In genomic region chr3:114405202-114405601, GRCh38 we compare ENCODE assay signal across 16 cellular contexts.
DNase-seq lines count a peak whose midpoint lies in the region; ATAC-seq, FAIRE-seq and TF ChIP-seq lines count a peak whose summit lies in the region.
"Had no signal": no experiment of that assay in that cellular context is flagged by ENCODE, and none has a peak within 500 bp of the region (broad histone marks: within the 10 kb centered on the region; RNA-seq: fewer than 3 reads in every experiment).

No MANE protein-coding gene starts in this region.

- H3K23ac ChIP-seq in trophoblast cell (ENCODE audit: low read length): no peak overlapping the region

- no peak overlapping the region for H3K4ac ChIP-seq in trophoblast cell (ENCODE audit: low read depth, low read length)

- H2AK5ac ChIP-seq in trophoblast cell (ENCODE audit: low read length): no peak overlapping the region

- peaks cover 4% of the 10 kb centered on the region; the same call in 1 of the 2 replicates for H3K27me3 ChIP-seq in OCI-LY3 (ENCODE audit: low read depth, low read length)
- no peaks in the 10 kb centered on the region for H3K27me3 ChIP-seq in trophoblast cell (ENCODE audit: insufficient read depth, low read length)

- peaks cover 29% of the 10 kb centered on the region for H3K4me1 ChIP-seq in OCI-LY3 (ENCODE audit: low read length)
- peaks cover 6 to 8% of the 10 kb centered on the region in 2 experiments for H3K4me1 ChIP-seq in trophoblast cell (ENCODE audit: control insufficient read depth in 1 of 2, insufficient read depth in 2 of 2, low read length in 2 of 2)

- H2AFZ ChIP-seq in OCI-LY3 (ENCODE audit: low read depth, low read length): no peak overlapping the region
- H2AFZ ChIP-seq in trophoblast cell (ENCODE audit: insufficient read depth, low read length, poor library complexity): no peak overlapping the region

- H3K36me3 ChIP-seq in OCI-LY3 (replicated peaks; ENCODE audit: low read depth, low read length) (no peaks in the 10 kb centered on the region), trophoblast cell (ENCODE audit: control insufficient read depth in 1 of 2, insufficient read depth in 2 of 2, low read length in 2 of 2) (no peaks in the 10 kb centered on the region)

- no peak overlapping the region for H2BK120ac ChIP-seq in trophoblast cell (ENCODE audit: insufficient read depth, low read length, poor library complexity)

- ATAC-seq in GM19395 (IDR thresholded peaks at IDR 0.05; ENCODE audit: unreplicated experiment) (peak; percentile 93), HG02885 (IDR thresholded peaks at IDR 0.05; ENCODE audit: poor library complexity, unreplicated experiment) (peak; percentile 80)
- ATAC-seq in activated naive CD8-positive, alpha-beta T cell treated with anti-CD3 and anti-CD28 coated beads, Interleukin-2, amount 50 U/mL, for 24 hours: no peak
- ATAC-seq: natural killer cell had no signal

- no peak overlapping the region for H2BK12ac ChIP-seq in trophoblast cell (ENCODE audit: low read length)

- peak; percentile 7 for DNase-seq in GM10248 (ENCODE audit: extremely low spot score)
- no peak for DNase-seq in RCC 7860 (ENCODE audit: low spot score)
- no peak for DNase-seq in trophoblast cell
- DNase-seq in pons (ENCODE audit: low spot score): no peak
- no peak for DNase-seq in activated naive CD8-positive, alpha-beta T cell treated with anti-CD3 and anti-CD28 coated beads, Interleukin-2, amount 50 U/mL, for 24 hours
- DNase-seq: activated CD4-positive, CD25-positive, alpha-beta regulatory T cell; H7; KBM-7; natural killer cell; SHP77; stimulated activated naive CD4-positive, alpha-beta T cell had no signal

- H3K18ac ChIP-seq in trophoblast cell (ENCODE audit: low read length): no peak overlapping the region

- H4K91ac ChIP-seq in trophoblast cell (ENCODE audit: low read depth, low read length): no peak overlapping the region

- no CpG with 5 or more reads among the region's 2 CpGs for WGBS in trophoblast cell (ENCODE audit: extremely low coverage, insufficient coverage, insufficient read length)

- no peaks in the 10 kb centered on the region for H3K9me3 Mint-ChIP-seq in activated naive CD8-positive, alpha-beta T cell treated with anti-CD3 and anti-CD28 coated beads, Interleukin-2, amount 50 U/mL, for 24 hours
- H3K9me3 Mint-ChIP-seq: activated T-helper 1 cell treated with anti-CD3 and anti-CD28 coated beads, Interleukin-12 subunit alpha, Interleukin-12 subunit beta, Interleukin-2, Interleukin-4 antibody, amounts not matched to agents 30 ng/mL and 10 ng/mL and 1 ng/mL, durations not matched to agents 14 hours and 24 hours and 36 hours; natural killer cell had no signal

- TF ChIP-seq CTCF in GM10248 (IDR thresholded peaks at IDR 0.05; ENCODE audit: control extremely low read depth, extremely low read depth, low read depth, missing control alignments) (no peak), OCI-LY3 (IDR thresholded peaks at IDR 0.05; ENCODE audit: low read depth, low read length) (no peak)

- H3K4me2 ChIP-seq in OCI-LY3 (ENCODE audit: low read length) (peak overlapping the region; percentile 14; the same call in 1 of the 2 replicates), trophoblast cell (ENCODE audit: low read length) (no peak overlapping the region)

- CTCF ChIA-PET in GM10248 (lab: Yijun Ruan, JAX): interaction anchor here (1.3 to 5.4 kb wide), 6 partner anchors 9 to 25 kb away, joined by 4 to 29 read pairs (median 14); no protein-coding TSS in a partner anchor

- no peak overlapping the region for H4K12ac ChIP-seq in trophoblast cell (ENCODE audit: low read depth, low read length)

- H4K20me1 ChIP-seq in OCI-LY3 (ENCODE audit: insufficient read depth, low read length): no peaks in the 10 kb centered on the region

- H3K27me3 Mint-ChIP-seq in activated naive CD8-positive, alpha-beta T cell treated with anti-CD3 and anti-CD28 coated beads, Interleukin-2, amount 50 U/mL, for 24 hours: no peaks in the 10 kb centered on the region

- H3K79me2 ChIP-seq in OCI-LY3 (ENCODE audit: low read length): no peaks in the 10 kb centered on the region
- no peaks in the 10 kb centered on the region for H3K79me2 ChIP-seq in trophoblast cell (ENCODE audit: control insufficient read depth, insufficient read depth, low read length, poor library complexity)

- H3K14ac ChIP-seq in trophoblast cell (ENCODE audit: low read length): no peak overlapping the region

- H3K9me3 ChIP-seq in OCI-LY3 (ENCODE audit: insufficient read depth, low read length) (no peaks in the 10 kb centered on the region), trophoblast cell (ENCODE audit: insufficient read depth, low read depth, low read length) (no peaks in the 10 kb centered on the region)

- H3K36me3 Mint-ChIP-seq in activated naive CD8-positive, alpha-beta T cell treated with anti-CD3 and anti-CD28 coated beads, Interleukin-2, amount 50 U/mL, for 24 hours (ENCODE audit: low read depth): no peaks in the 10 kb centered on the region
- H3K36me3 Mint-ChIP-seq: natural killer cell had no signal

- H4K8ac ChIP-seq in trophoblast cell (ENCODE audit: low read depth, low read length): no peak overlapping the region

- H3K27ac ChIP-seq in OCI-LY3 (ENCODE audit: low read length) (no peak overlapping the region), trophoblast cell (ENCODE audit: low read depth, low read length) (no peak overlapping the region)
- H3K27ac ChIP-seq: C4-2B had no signal

- H3K4me3 ChIP-seq in OCI-LY3 (ENCODE audit: low read length) (no peak overlapping the region), trophoblast cell (ENCODE audit: low read depth, low read length) (no peak overlapping the region)

- no peaks in the 10 kb centered on the region for H3K4me1 Mint-ChIP-seq in activated naive CD8-positive, alpha-beta T cell treated with anti-CD3 and anti-CD28 coated beads, Interleukin-2, amount 50 U/mL, for 24 hours

- no peak overlapping the region for H3K4me3 Mint-ChIP-seq in activated naive CD8-positive, alpha-beta T cell treated with anti-CD3 and anti-CD28 coated beads, Interleukin-2, amount 50 U/mL, for 24 hours
- H3K4me3 Mint-ChIP-seq: activated T-helper 1 cell treated with anti-CD3 and anti-CD28 coated beads, Interleukin-12 subunit alpha, Interleukin-12 subunit beta, Interleukin-2, Interleukin-4 antibody, amounts not matched to agents 30 ng/mL and 10 ng/mL and 1 ng/mL, durations not matched to agents 14 hours and 24 hours and 36 hours; natural killer cell had no signal

- H2BK5ac ChIP-seq in trophoblast cell (ENCODE audit: low read depth, low read length, poor library complexity): no peak overlapping the region

- peaks cover 8% of the 10 kb centered on the region for H3K79me1 ChIP-seq in trophoblast cell (ENCODE audit: low read length)

- H3K27ac Mint-ChIP-seq in activated naive CD8-positive, alpha-beta T cell treated with anti-CD3 and anti-CD28 coated beads, Interleukin-2, amount 50 U/mL, for 24 hours: no peak overlapping the region
- H3K27ac Mint-ChIP-seq: activated T-helper 1 cell treated with anti-CD3 and anti-CD28 coated beads, Interleukin-12 subunit alpha, Interleukin-12 subunit beta, Interleukin-2, Interleukin-4 antibody, amounts not matched to agents 30 ng/mL and 10 ng/mL and 1 ng/mL, durations not matched to agents 14 hours and 24 hours and 36 hours; natural killer cell had no signal

- POLR2A ChIA-PET in GM10248 (lab: Yijun Ruan, JAX): no interaction called here

- FAIRE-seq in RCC 7860 (lab: Jason Lieb, UNC): no peak

- H3K9ac ChIP-seq in OCI-LY3 (ENCODE audit: low read length) (no peak overlapping the region), trophoblast cell (ENCODE audit: low read length) (no peak overlapping the region)
